In genomic region chr2:44955593-44956449, GRCh38 we compare ENCODE assay signal across 1 cellular context.
A peak's percentile ranks its signal among the peaks of the same experiment; 100 is the strongest.
TF ChIP-seq lines count a peak whose summit lies in the region.

No MANE protein-coding gene starts in this region.

TF ChIP-seq in GM12878, 131 proteins besides CTCF, POLR2A, EP300 and RAD21 (continued from another document and continues in another):
- TF ChIP-seq IRF4 (IDR thresholded peaks at IDR 0.05; ENCODE audit: low read depth, low read length) (no peak), ESRRA (IDR thresholded peaks at IDR 0.05; ENCODE audit: low read length) (no peak), POU2F2 (IDR thresholded peaks at IDR 0.05; ENCODE audit: borderline replicate concordance, low read depth, low read length) (peak; percentile 58; the same call in 1 of the 3 replicates), SKIL (IDR thresholded peaks at IDR 0.05; ENCODE audit: low read depth, poor library complexity, severe bottlenecking) (no peak), DPF2 (IDR thresholded peaks at IDR 0.05) (peak; percentile 54; the same call in 1 of the 2 replicates), RBBP5 (conservative IDR thresholded peaks at IDR 0.05) (no peak), ZBTB11 (CRISPR knock-in tag; IDR thresholded peaks at IDR 0.05) (no peak), BHLHE40 (IDR thresholded peaks at IDR 0.05; ENCODE audit: borderline replicate concordance in 1 of 2, low read depth in 2 of 2, low read length in 1 of 2) (peak; percentile 67 to 82; a peak in 3 of 4 replicates), SREBF1 (IDR thresholded peaks at IDR 0.05; ENCODE audit: low read length) (no peak), SRF (IDR thresholded peaks at IDR 0.05; ENCODE audit: low read depth in 2 of 2, low read length in 2 of 2) (no peak), ATF7 (IDR thresholded peaks at IDR 0.05; ENCODE audit: low read depth) (no peak), JUND (IDR thresholded peaks at IDR 0.05; ENCODE audit: low read depth, low read length) (no peak), CHD4 (IDR thresholded peaks at IDR 0.05) (no peak), MLLT1 (IDR thresholded peaks at IDR 0.05) (no peak), FOXK2 (IDR thresholded peaks at IDR 0.05) (no peak), JUNB (IDR thresholded peaks at IDR 0.05) (no peak), NFYA (IDR thresholded peaks at IDR 0.05; ENCODE audit: borderline replicate concordance, low read depth, low read length) (no peak), MEF2B (IDR thresholded peaks at IDR 0.05; ENCODE audit: partially characterized antibody, poor library complexity, severe bottlenecking) (no peak), E2F4 (IDR thresholded peaks at IDR 0.05; ENCODE audit: low read depth, low read length) (no peak), KDM1A (IDR thresholded peaks at IDR 0.05; ENCODE audit: borderline replicate concordance) (no peak), CREM (IDR thresholded peaks at IDR 0.05; ENCODE audit: low read depth) (no peak), HDGF (IDR thresholded peaks at IDR 0.05) (no peak), NFXL1 (IDR thresholded peaks at IDR 0.05; ENCODE audit: borderline replicate concordance) (no peak), IKZF1 (conservative IDR thresholded peaks at IDR 0.05) (no peak; the same call in 1 of the 2 replicates), ZNF687 (IDR thresholded peaks at IDR 0.05) (no peak), GABPA (IDR thresholded peaks at IDR 0.05; ENCODE audit: low read depth) (no peak), YY1 (IDR thresholded peaks at IDR 0.05; ENCODE audit: low read depth, low read length) (peak; percentile 77), TCF7 (IDR thresholded peaks at IDR 0.05; ENCODE audit: borderline replicate concordance) (no peak), MTA2 (IDR thresholded peaks at IDR 0.05; ENCODE audit: low read depth) (no peak), TBL1XR1 (IDR thresholded peaks at IDR 0.05; ENCODE audit: low read depth, low read length) (no peak), HCFC1 (IDR thresholded peaks at IDR 0.05; ENCODE audit: low read length) (peak; percentile 26; the same call in 1 of the 2 replicates), SIN3A (IDR thresholded peaks at IDR 0.05; ENCODE audit: low read depth, low read length) (no peak), SPI1 (IDR thresholded peaks at IDR 0.05; ENCODE audit: borderline replicate concordance, insufficient read depth, low read depth, low read length) (no peak), STAT3 (IDR thresholded peaks at IDR 0.05; ENCODE audit: low read depth, low read length) (no peak), BMI1 (IDR thresholded peaks at IDR 0.05; ENCODE audit: borderline replicate concordance) (no peak), SUPT20H (IDR thresholded peaks at IDR 0.05; ENCODE audit: borderline replicate concordance, control insufficient read depth, low read depth, low read length) (no peak), SMARCA5 (IDR thresholded peaks at IDR 0.05) (peak; percentile 82), REST (IDR thresholded peaks at IDR 0.05; ENCODE audit: low read depth, low read length) (no peak), GATAD2B (conservative IDR thresholded peaks at IDR 0.05; ENCODE audit: low read depth) (no peak), TAF1 (IDR thresholded peaks at IDR 0.05; ENCODE audit: borderline replicate concordance, low read depth, low read length) (no peak), MTA3 (IDR thresholded peaks at IDR 0.05; ENCODE audit: borderline replicate concordance, low read length) (no peak), LARP7 (IDR thresholded peaks at IDR 0.05) (peak; percentile 61; the same call in 1 of the 2 replicates), SREBF2 (IDR thresholded peaks at IDR 0.05; ENCODE audit: low read length) (no peak)
- TF ChIP-seq, protein P1, sequence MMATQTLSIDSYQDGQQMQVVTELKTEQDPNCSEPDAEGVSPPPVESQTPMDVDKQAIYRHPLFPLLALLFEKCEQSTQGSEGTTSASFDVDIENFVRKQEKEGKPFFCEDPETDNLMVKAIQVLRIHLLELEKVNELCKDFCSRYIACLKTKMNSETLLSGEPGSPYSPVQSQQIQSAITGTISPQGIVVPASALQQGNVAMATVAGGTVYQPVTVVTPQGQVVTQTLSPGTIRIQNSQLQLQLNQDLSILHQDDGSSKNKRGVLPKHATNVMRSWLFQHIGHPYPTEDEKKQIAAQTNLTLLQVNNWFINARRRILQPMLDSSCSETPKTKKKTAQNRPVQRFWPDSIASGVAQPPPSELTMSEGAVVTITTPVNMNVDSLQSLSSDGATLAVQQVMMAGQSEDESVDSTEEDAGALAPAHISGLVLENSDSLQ (IDR thresholded peaks at IDR 0.05), result no peak
- TF ChIP-seq, protein P2, sequence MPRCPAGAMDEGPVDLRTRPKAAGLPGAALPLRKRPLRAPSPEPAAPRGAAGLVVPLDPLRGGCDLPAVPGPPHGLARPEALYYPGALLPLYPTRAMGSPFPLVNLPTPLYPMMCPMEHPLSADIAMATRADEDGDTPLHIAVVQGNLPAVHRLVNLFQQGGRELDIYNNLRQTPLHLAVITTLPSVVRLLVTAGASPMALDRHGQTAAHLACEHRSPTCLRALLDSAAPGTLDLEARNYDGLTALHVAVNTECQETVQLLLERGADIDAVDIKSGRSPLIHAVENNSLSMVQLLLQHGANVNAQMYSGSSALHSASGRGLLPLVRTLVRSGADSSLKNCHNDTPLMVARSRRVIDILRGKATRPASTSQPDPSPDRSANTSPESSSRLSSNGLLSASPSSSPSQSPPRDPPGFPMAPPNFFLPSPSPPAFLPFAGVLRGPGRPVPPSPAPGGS (IDR thresholded peaks at IDR 0.05; ENCODE audit: borderline replicate concordance, insufficient read depth, low read depth, low read length, poor library complexity, severe bottlenecking), result no peak
